In genomic region chr3:99984668-99985067, GRCh38 we compare ENCODE assay signal across 38 cellular contexts.
"Had no signal": no experiment of that assay in that cellular context is flagged by ENCODE, and none has a peak within 500 bp of the region (broad histone marks: within the 10 kb centered on the region; RNA-seq: fewer than 3 reads in every experiment).

No MANE protein-coding gene starts in this region.

- H3K36me3 ChIP-seq: breast epithelium, MG63, Peyer's patch, SJSA1 had no signal

- H3K4me1 Mint-ChIP-seq: activated naive CD4-positive, alpha-beta T cell treated with anti-CD3 and anti-CD28 coated beads, Interleukin-2, amount 50 U/mL, for 24 hours; activated naive CD8-positive, alpha-beta T cell treated with anti-CD3 and anti-CD28 coated beads, Interleukin-2, amount 10 ng/mL, durations not matched to agents 7 days and 5 days; activated T-helper 17 cell treated with anti-CD3 and anti-CD28 coated beads, Interleukin-2, amount 50 U/mL, for 72 hours had no signal

- H3K4me1 ChIP-seq: breast epithelium, Peyer's patch, SJSA1 had no signal

- ATAC-seq: activated T-helper 17 cell treated with anti-CD3 and anti-CD28 coated beads, Interleukin-2, amount 50 U/mL, for 72 hours; body of pancreas; PC-3 had no signal

- H3K4me3 ChIP-seq: body of pancreas, breast epithelium, MG63, Peyer's patch, SJSA1 had no signal

- H3K27me3 ChIP-seq: body of pancreas, breast epithelium, MG63, Peyer's patch, SJSA1 had no signal

- H3K4me3 Mint-ChIP-seq: activated B cell treated with CpG ODN at 0.5 μM for 24 hours; activated CD4-positive, alpha-beta memory T cell treated with anti-CD3 and anti-CD28 coated beads for 36 hours; activated naive CD4-positive, alpha-beta T cell treated with anti-CD3 and anti-CD28 coated beads, Interleukin-2, amount 50 U/mL, for 24 hours; activated naive CD8-positive, alpha-beta T cell treated with anti-CD3 and anti-CD28 coated beads, Interleukin-2, amount 10 ng/mL, durations not matched to agents 7 days and 5 days; activated T-helper 17 cell treated with anti-CD3 and anti-CD28 coated beads, Interleukin-2, amount 50 U/mL, for 72 hours; IgD-negative memory B cell; T-helper 1 cell treated with Interleukin-12 subunit alpha and Interleukin-12 subunit beta and Interleukin-4 antibody, amounts not matched to agents 30 μg/mL and 1 μg/mL, for 36 hours; T-helper 2 cell treated with Interferon-gamma antibody and Interleukin-4, amounts not matched to agents 5 μg/mL and 100 μg/mL, for 36 hours had no signal

- H3K27ac Mint-ChIP-seq: activated B cell treated with CpG ODN at 0.5 μM for 24 hours; activated CD4-positive, alpha-beta memory T cell treated with anti-CD3 and anti-CD28 coated beads for 36 hours; activated naive CD4-positive, alpha-beta T cell treated with anti-CD3 and anti-CD28 coated beads, Interleukin-2, amount 50 U/mL, for 24 hours; activated naive CD8-positive, alpha-beta T cell treated with anti-CD3 and anti-CD28 coated beads, Interleukin-2, amount 10 ng/mL, durations not matched to agents 7 days and 5 days; activated T-helper 17 cell treated with anti-CD3 and anti-CD28 coated beads, Interleukin-2, amount 50 U/mL, for 72 hours; IgD-negative memory B cell; T-helper 1 cell treated with Interleukin-12 subunit alpha and Interleukin-12 subunit beta and Interleukin-4 antibody, amounts not matched to agents 30 μg/mL and 1 μg/mL, for 36 hours; T-helper 2 cell treated with Interferon-gamma antibody and Interleukin-4, amounts not matched to agents 5 μg/mL and 100 μg/mL, for 36 hours had no signal

- H3K9me3 ChIP-seq: body of pancreas, breast epithelium, MG63, Peyer's patch, SJSA1 had no signal

- H3K27me3 Mint-ChIP-seq: activated B cell treated with CpG ODN at 0.5 μM for 24 hours; activated CD4-positive, alpha-beta memory T cell treated with anti-CD3 and anti-CD28 coated beads for 36 hours; activated naive CD4-positive, alpha-beta T cell treated with anti-CD3 and anti-CD28 coated beads, Interleukin-2, amount 50 U/mL, for 24 hours; activated naive CD8-positive, alpha-beta T cell treated with anti-CD3 and anti-CD28 coated beads, Interleukin-2, amount 10 ng/mL, durations not matched to agents 7 days and 5 days; activated T-helper 17 cell treated with anti-CD3 and anti-CD28 coated beads, Interleukin-2, amount 50 U/mL, for 72 hours; IgD-negative memory B cell had no signal

- DNase-seq: activated B cell treated with CpG ODN at 0.5 μM for 24 hours; activated CD4-positive, alpha-beta memory T cell treated with anti-CD3 and anti-CD28 coated beads for 36 hours; activated CD4-positive, alpha-beta T cell treated with anti-CD3 and anti-CD28 coated beads for 4 hours; activated CD4-positive, alpha-beta T cell treated with anti-CD3 and anti-CD28 coated beads, Interleukin-2, amount 50 U/mL, for 1 hour; activated CD4-positive, CD25-positive, alpha-beta regulatory T cell treated with anti-CD3 and anti-CD28 coated beads, Interleukin-2, amount 50 U/mL, for 72 hours; activated CD8-positive, alpha-beta memory T cell treated with anti-CD3 and anti-CD28 coated beads, Interleukin-2, amount 50 U/mL, for 4 hours; activated gamma-delta T cell; activated naive CD4-positive, alpha-beta T cell treated with Interleukin-2 at 50 U/mL for 16 hours; activated naive CD8-positive, alpha-beta T cell treated with anti-CD3 and anti-CD28 coated beads, Interleukin-2, amount 10 ng/mL, durations not matched to agents 7 days and 5 days; activated T-cell treated with anti-CD3 and anti-CD28 coated beads for 4 hours; activated T-cell treated with anti-CD3 and anti-CD28 coated beads, Interleukin-2, amount 50 U/mL, for 48 hours; body of pancreas; caudate nucleus; cerebellar nuclear complex; Karpas-422; KBM-7; MG63; NCI-H1048; NCI-H1105 treated with DMSO at 0.1 percent for 48 hours; NCI-H1436; NCI-H1694; NCI-H1930; NCI-H2081 treated with DMSO at 0.1 percent for 48 hours; NCI-H510A; NCI-H526; NCI-H748 treated with DMSO at 0.1 percent for 48 hours; NK-92 treated with Interleukin-12 subunit alpha and Interleukin-12 subunit beta, amount 100 ng/mL, for 24 hours; PC-3; Peyer's patch; RPMI8226; SHP77 treated with DMSO at 0.1 percent for 48 hours had no signal

- H3K27ac ChIP-seq: body of pancreas, breast epithelium, Peyer's patch, SJSA1 had no signal

- H3K9me3 Mint-ChIP-seq: activated B cell treated with CpG ODN at 0.5 μM for 24 hours; activated CD4-positive, alpha-beta memory T cell treated with anti-CD3 and anti-CD28 coated beads for 36 hours; activated naive CD4-positive, alpha-beta T cell treated with anti-CD3 and anti-CD28 coated beads, Interleukin-2, amount 50 U/mL, for 24 hours; activated naive CD8-positive, alpha-beta T cell treated with anti-CD3 and anti-CD28 coated beads, Interleukin-2, amount 10 ng/mL, durations not matched to agents 7 days and 5 days; activated T-helper 17 cell treated with anti-CD3 and anti-CD28 coated beads, Interleukin-2, amount 50 U/mL, for 72 hours; IgD-negative memory B cell; T-helper 1 cell treated with Interleukin-12 subunit alpha and Interleukin-12 subunit beta and Interleukin-4 antibody, amounts not matched to agents 30 μg/mL and 1 μg/mL, for 36 hours; T-helper 2 cell treated with Interferon-gamma antibody and Interleukin-4, amounts not matched to agents 5 μg/mL and 100 μg/mL, for 36 hours had no signal
